1 cellular context compared by ENCODE assay signal in genomic region chr5:140401362-140402257, GRCh38.
A peak's percentile ranks its signal among the peaks of the same experiment; 100 is the strongest.
TF ChIP-seq lines count a peak whose summit lies in the region.

ANKHD1 (plus strand) TSS chr5:140401833; CDS start chr5:140401968, 135 bp downstream.

TF ChIP-seq in HepG2, 621 proteins besides CTCF, POLR2A, EP300 and RAD21 (continued from another document and continues in another):
- TF ChIP-seq ZNF142 (CRISPR knock-in tag; IDR thresholded peaks at IDR 0.05): no peak; the same call in 1 of the 2 replicates
- TF ChIP-seq POGK (CRISPR knock-in tag; conservative IDR thresholded peaks at IDR 0.05): peak; percentile 67; the same call in 1 of the 2 replicates
- no peak for TF ChIP-seq SMARCE1 (IDR thresholded peaks at IDR 0.05; ENCODE audit: borderline replicate concordance)
- TF ChIP-seq HINFP (CRISPR knock-in tag; IDR thresholded peaks at IDR 0.05; ENCODE audit: low read depth): peak; percentile 71
- no peak for TF ChIP-seq ZNF547 (CRISPR knock-in tag; IDR thresholded peaks at IDR 0.05)
- TF ChIP-seq FOXJ3 (CRISPR knock-in tag; IDR thresholded peaks at IDR 0.05; ENCODE audit: borderline replicate concordance): no peak
- no peak for TF ChIP-seq SIX1 (CRISPR knock-in tag; IDR thresholded peaks at IDR 0.05; ENCODE audit: borderline replicate concordance)
- no peak for TF ChIP-seq ZNF75D (CRISPR knock-in tag; IDR thresholded peaks at IDR 0.05; ENCODE audit: borderline replicate concordance)
- TF ChIP-seq PHF5A (CRISPR knock-in tag; IDR thresholded peaks at IDR 0.05; ENCODE audit: low read depth, unreplicated experiment): no peak
- TF ChIP-seq ZFY (CRISPR knock-in tag; IDR thresholded peaks at IDR 0.05): peak; percentile 58
- TF ChIP-seq ZNF687 (CRISPR knock-in tag; IDR thresholded peaks at IDR 0.05): no peak
- TF ChIP-seq ZNF329 (CRISPR knock-in tag; IDR thresholded peaks at IDR 0.05; ENCODE audit: low read depth): peak; percentile 35; the same call in 1 of the 2 replicates
- TF ChIP-seq CENPBD1 (CRISPR knock-in tag; IDR thresholded peaks at IDR 0.05; ENCODE audit: borderline replicate concordance, low read depth): no peak
- peak; percentile 74; the same call in 1 of the 2 replicates for TF ChIP-seq TFE3 (CRISPR knock-in tag; IDR thresholded peaks at IDR 0.05)
- peak; percentile 66; the same call in 1 of the 2 replicates for TF ChIP-seq USF2 (IDR thresholded peaks at IDR 0.05; ENCODE audit: low read depth, low read length)
- TF ChIP-seq USF2 (CRISPR knock-in tag; IDR thresholded peaks at IDR 0.05; ENCODE audit: borderline replicate concordance): peak; percentile 81; the same call in 1 of the 2 replicates
- no peak; the same call in none of the 2 replicates for TF ChIP-seq ZNF274 (CRISPR knock-in tag; IDR thresholded peaks at IDR 0.05)
- no peak for TF ChIP-seq ZUFSP (CRISPR knock-in tag; IDR thresholded peaks at IDR 0.05; ENCODE audit: borderline replicate concordance)
- TF ChIP-seq ZNF572 (CRISPR knock-in tag; IDR thresholded peaks at IDR 0.05): no peak
- no peak for TF ChIP-seq ATAD3A (CRISPR knock-in tag; IDR thresholded peaks at IDR 0.05)
- 0 out of 2 replicates have a peak, but pooled peaks have one; percentile 59 for TF ChIP-seq RARG (CRISPR knock-in tag; IDR thresholded peaks at IDR 0.05; ENCODE audit: low read depth)
- no peak for TF ChIP-seq ZKSCAN1 (IDR thresholded peaks at IDR 0.05; ENCODE audit: low read length)
- 0 out of 2 replicates have a peak, but pooled peaks have one; percentile 18 for TF ChIP-seq SATB2 (CRISPR knock-in tag; IDR thresholded peaks at IDR 0.05)
- TF ChIP-seq ZNF761 (CRISPR knock-in tag; conservative IDR thresholded peaks at IDR 0.05): no peak; the same call in 1 of the 2 replicates
- TF ChIP-seq NR2F2 (IDR thresholded peaks at IDR 0.05; ENCODE audit: borderline replicate concordance, low read depth): no peak; the same call in 1 of the 2 replicates
- TF ChIP-seq ZNF644 (CRISPR knock-in tag; IDR thresholded peaks at IDR 0.05; ENCODE audit: low read depth): no peak
- peak; percentile 90; the same call in 1 of the 2 replicates for TF ChIP-seq SALL2 (CRISPR knock-in tag; IDR thresholded peaks at IDR 0.05)
- no peak for TF ChIP-seq TERF1 (CRISPR knock-in tag; IDR thresholded peaks at IDR 0.05)
- TF ChIP-seq ISX (CRISPR knock-in tag; conservative IDR thresholded peaks at IDR 0.05): no peak
- TF ChIP-seq PREB (CRISPR knock-in tag; IDR thresholded peaks at IDR 0.05): no peak
- TF ChIP-seq MTF1 (CRISPR knock-in tag; IDR thresholded peaks at IDR 0.05): no peak
- no peak for TF ChIP-seq TCF12 (IDR thresholded peaks at IDR 0.05)
- TF ChIP-seq TCF12 (CRISPR knock-in tag; IDR thresholded peaks at IDR 0.05): no peak
